17 cellular contexts compared by ENCODE assay signal in genomic region chr5:83378624-83379259, GRCh38.
DNase-seq lines count a peak whose midpoint lies in the region; ATAC-seq and TF ChIP-seq lines count a peak whose summit lies in the region.
"Had no signal": no experiment of that assay in that cellular context is flagged by ENCODE, and none has a peak within 500 bp of the region (broad histone marks: within the 10 kb centered on the region; RNA-seq: fewer than 3 reads in every experiment).

No MANE protein-coding gene starts in this region.

- peak overlapping the region; percentile 47 for H3K27ac Mint-ChIP-seq in GM23338
- H3K27ac Mint-ChIP-seq in endodermal cell: peak overlapping the region; percentile 45
- H3K27ac Mint-ChIP-seq in type B pancreatic cell: no peak overlapping the region
- no peak overlapping the region for H3K27ac Mint-ChIP-seq in mesothelial cell of epicardium

- H3K4me1 ChIP-seq in GM23338 (ENCODE audit: insufficient read depth): peaks cover 27% of the 10 kb centered on the region
- peaks cover 17% of the 10 kb centered on the region for H3K4me1 ChIP-seq in HUES64 (ENCODE audit: insufficient read depth, low read length)
- H3K4me1 ChIP-seq in endodermal cell (ENCODE audit: control insufficient read depth, insufficient read depth, low read length): peaks cover 4% of the 10 kb centered on the region
- H3K4me1 ChIP-seq in mesenchymal stem cell (ENCODE audit: control insufficient read depth, insufficient read depth, low read depth, low read length): no peaks in the 10 kb centered on the region

- no peak overlapping the region for H3K4me3 Mint-ChIP-seq in GM23338
- no peak overlapping the region for H3K4me3 Mint-ChIP-seq in endodermal cell
- no peak overlapping the region for H3K4me3 Mint-ChIP-seq in type B pancreatic cell
- no peak overlapping the region for H3K4me3 Mint-ChIP-seq in mesothelial cell of epicardium

- H3K36me3 Mint-ChIP-seq in GM23338 (ENCODE audit: low read depth) (peaks cover 6% of the 10 kb centered on the region; the same call in 1 of the 3 replicates), endodermal cell (ENCODE audit: low read depth) (no peaks in the 10 kb centered on the region), type B pancreatic cell (no peaks in the 10 kb centered on the region), mesothelial cell of epicardium (peaks cover 2% of the 10 kb centered on the region)

- H3K9ac ChIP-seq in HUES64 (ENCODE audit: low read depth, low read length) (no peak overlapping the region), endodermal cell (ENCODE audit: extremely low read depth, low read length, poor library complexity, severe bottlenecking) (no peak overlapping the region), mesenchymal stem cell (ENCODE audit: low read length) (peak overlapping the region; percentile 77)

- TF ChIP-seq CTCF in GM23338 (conservative IDR thresholded peaks at IDR 0.05; ENCODE audit: low read depth in 2 of 2): no peak
- no peak for TF ChIP-seq CTCF in endodermal cell (conservative IDR thresholded peaks at IDR 0.05)
- no peak for TF ChIP-seq CTCF in type B pancreatic cell (conservative IDR thresholded peaks at IDR 0.05)
- no peak for TF ChIP-seq CTCF in mesothelial cell of epicardium (IDR thresholded peaks at IDR 0.05; ENCODE audit: unreplicated experiment)

- DNase-seq in GM23338 (ENCODE audit: low spot score) (peak; percentile 52), endodermal cell (peak; percentile 53), mesenchymal stem cell (no peak), type B pancreatic cell (ENCODE audit: extremely low spot score, unreplicated experiment) (no peak), hippocampal formation (lab: John Stamatoyannopoulos, UW) (no peak), mesothelial cell of epicardium (ENCODE audit: low spot score in 2 of 2, unreplicated experiment in 2 of 2) (no peak)
- DNase-seq: C1 segment of cervical spinal cord, DND-41, KBM-7, NCI-H1417 treated with DMSO at 0.1 percent for 48 hours, NCI-H187 treated with DMSO at 0.1 percent for 48 hours, NCI-H226, NCI-H524, NCI-H82, OCI-M1, SHP77 treated with DMSO at 0.1 percent for 48 hours had no signal

- H3K14ac ChIP-seq in mesenchymal stem cell (ENCODE audit: low read length in 2 of 2): no peak overlapping the region

- H3K4me3 ChIP-seq in GM23338 (no peak overlapping the region; the same call in 1 of the 2 replicates), HUES64 (ENCODE audit: low read length) (no peak overlapping the region), endodermal cell (ENCODE audit: low read length) (no peak overlapping the region), mesenchymal stem cell (ENCODE audit: insufficient read depth in 1 of 2, low read depth in 1 of 2, low read length in 2 of 2) (no peak overlapping the region)

- H4K8ac ChIP-seq in mesenchymal stem cell (ENCODE audit: low read length): no peak overlapping the region

- H3K23ac ChIP-seq in mesenchymal stem cell (ENCODE audit: low read length in 2 of 2): no peak overlapping the region

- WGBS in HUES64: 56% methylated on average over 6 of the region's 7 CpGs
- 62 to 70% methylated on average over 5 to 7 of the region's 7 CpGs for WGBS in endodermal cell (ENCODE audit: insufficient coverage in 1 of 2, insufficient read length in 1 of 2), 2 experiments
- WGBS in mesenchymal stem cell: 74% methylated on average over 5 of the region's 7 CpGs

- no peak overlapping the region for H3K18ac ChIP-seq in mesenchymal stem cell (ENCODE audit: low read depth in 1 of 2, low read length in 2 of 2)

- no peak overlapping the region for H3K4ac ChIP-seq in mesenchymal stem cell (ENCODE audit: low read depth in 1 of 2, low read length in 2 of 2)

- H3K4me2 ChIP-seq in GM23338 (peak overlapping the region; percentile 54), mesenchymal stem cell (ENCODE audit: low read length, poor library complexity, severe bottlenecking) (no peak overlapping the region)

- H3K4me1 Mint-ChIP-seq in GM23338: peaks cover 21% of the 10 kb centered on the region
- peaks cover 16% of the 10 kb centered on the region for H3K4me1 Mint-ChIP-seq in endodermal cell
- H3K4me1 Mint-ChIP-seq in type B pancreatic cell (ENCODE audit: unreplicated experiment): peaks cover 4% of the 10 kb centered on the region
- H3K4me1 Mint-ChIP-seq in mesothelial cell of epicardium: peaks cover 9% of the 10 kb centered on the region

- peak; percentile 69 for ATAC-seq in GM23338

- H3K79me2 ChIP-seq in GM23338 (replicated peaks; ENCODE audit: insufficient read depth): no peaks in the 10 kb centered on the region

- H4K91ac ChIP-seq in mesenchymal stem cell (ENCODE audit: low read length): no peak overlapping the region

- H3K27me3 Mint-ChIP-seq in GM23338 (ENCODE audit: insufficient read depth, low read depth, poor library complexity) (no peaks in the 10 kb centered on the region), endodermal cell (ENCODE audit: insufficient read depth) (peaks cover 19% of the 10 kb centered on the region), type B pancreatic cell (no peaks in the 10 kb centered on the region), mesothelial cell of epicardium (ENCODE audit: low read depth) (no peaks in the 10 kb centered on the region)

- H3K27ac ChIP-seq in GM23338 (ENCODE audit: low read depth) (peak overlapping the region; percentile 18), HUES64 (ENCODE audit: low read depth, low read length) (peak overlapping the region; percentile 69; the same call in 1 of the 2 replicates), endodermal cell (ENCODE audit: low read depth, low read length) (no peak overlapping the region), mesenchymal stem cell (ENCODE audit: low read length, poor library complexity, severe bottlenecking) (no peak overlapping the region)

- no peaks in the 10 kb centered on the region for H3K79me1 ChIP-seq in mesenchymal stem cell (replicated peaks; ENCODE audit: low read length, poor library complexity, severe bottlenecking)

- no peak overlapping the region for H2BK12ac ChIP-seq in mesenchymal stem cell (ENCODE audit: low read length in 2 of 2)

- H2AFZ ChIP-seq in GM23338: no peak overlapping the region
- H2AFZ ChIP-seq in mesenchymal stem cell (ENCODE audit: low read depth, low read length): no peak overlapping the region

- H3F3A ChIP-seq in GM23338 (replicated peaks; ENCODE audit: low read depth): no peaks in the 10 kb centered on the region

- H3K9me3 ChIP-seq in HUES64 (ENCODE audit: insufficient read depth, low read depth, low read length) (no peaks in the 10 kb centered on the region), endodermal cell (ENCODE audit: control insufficient read depth, low read length) (no peaks in the 10 kb centered on the region), mesenchymal stem cell (ENCODE audit: control insufficient read depth, low read length) (no peaks in the 10 kb centered on the region)

- H2AK5ac ChIP-seq in mesenchymal stem cell (ENCODE audit: low read length, severe bottlenecking): no peak overlapping the region

- no peak overlapping the region for H2BK120ac ChIP-seq in mesenchymal stem cell (ENCODE audit: low read depth, low read length)

- H4K20me1 ChIP-seq in GM23338 (replicated peaks; ENCODE audit: insufficient read depth): no peaks in the 10 kb centered on the region

- peaks cover 3% of the 10 kb centered on the region; the same call in 2 of the 3 replicates for H3K9me3 Mint-ChIP-seq in GM23338
- H3K9me3 Mint-ChIP-seq in endodermal cell: peaks cover 2% of the 10 kb centered on the region
- H3K9me3 Mint-ChIP-seq in type B pancreatic cell: peaks cover 6% of the 10 kb centered on the region
- H3K9me3 Mint-ChIP-seq in mesothelial cell of epicardium: peaks cover 10% of the 10 kb centered on the region

- H3K27me3 ChIP-seq in GM23338 (ENCODE audit: insufficient read depth) (no peaks in the 10 kb centered on the region), HUES64 (ENCODE audit: insufficient read depth, low read length) (no peaks in the 10 kb centered on the region), endodermal cell (ENCODE audit: control insufficient read depth, insufficient read depth, low read length, poor library complexity, severe bottlenecking) (peaks cover 20% of the 10 kb centered on the region), mesenchymal stem cell (ENCODE audit: control insufficient read depth in 1 of 2, insufficient read depth in 1 of 2, low read length in 2 of 2) (no peaks in the 10 kb centered on the region)

- no peak overlapping the region for H2BK5ac ChIP-seq in mesenchymal stem cell (ENCODE audit: low read depth, low read length, poor library complexity, severe bottlenecking)

- peaks cover 12% of the 10 kb centered on the region for H3K9me2 ChIP-seq in GM23338 (ENCODE audit: insufficient read depth)

- H3K36me3 ChIP-seq in GM23338 (ENCODE audit: insufficient read depth): no peaks in the 10 kb centered on the region
- H3K36me3 ChIP-seq in HUES64 (ENCODE audit: insufficient read depth, low read length): no peaks in the 10 kb centered on the region
- H3K36me3 ChIP-seq in endodermal cell (ENCODE audit: control insufficient read depth, insufficient read depth, low read length): no peaks in the 10 kb centered on the region
- no peaks in the 10 kb centered on the region for H3K36me3 ChIP-seq in mesenchymal stem cell (ENCODE audit: control insufficient read depth in 1 of 2, insufficient read depth in 2 of 2, low read depth in 1 of 2, low read length in 2 of 2)

- H2BK15ac ChIP-seq in mesenchymal stem cell (ENCODE audit: low read depth, poor library complexity, severe bottlenecking): no peak overlapping the region

Comparison
In these comparisons a context has a peak if more than half of its experiments do, and no peak if none do; other contexts are left out.
1. DNase-seq: peak in GM23338 (single experiment) and endodermal cell (single experiment); none in mesenchymal stem cell (single experiment), type B pancreatic cell (single experiment), hippocampal formation (0 of 2) and mesothelial cell of epicardium (0 of 2).
2. H3K27ac ChIP-seq: peak in GM23338 (single experiment) and HUES64 (single experiment); none in endodermal cell (single experiment) and mesenchymal stem cell (single experiment).
3. H3K27ac Mint-ChIP-seq: peak in GM23338 (single experiment) and endodermal cell (single experiment); none in type B pancreatic cell (single experiment) and mesothelial cell of epicardium (single experiment).